Comparison of ENCODE assay signal across 8 cellular contexts in the genomic region with DNA sequence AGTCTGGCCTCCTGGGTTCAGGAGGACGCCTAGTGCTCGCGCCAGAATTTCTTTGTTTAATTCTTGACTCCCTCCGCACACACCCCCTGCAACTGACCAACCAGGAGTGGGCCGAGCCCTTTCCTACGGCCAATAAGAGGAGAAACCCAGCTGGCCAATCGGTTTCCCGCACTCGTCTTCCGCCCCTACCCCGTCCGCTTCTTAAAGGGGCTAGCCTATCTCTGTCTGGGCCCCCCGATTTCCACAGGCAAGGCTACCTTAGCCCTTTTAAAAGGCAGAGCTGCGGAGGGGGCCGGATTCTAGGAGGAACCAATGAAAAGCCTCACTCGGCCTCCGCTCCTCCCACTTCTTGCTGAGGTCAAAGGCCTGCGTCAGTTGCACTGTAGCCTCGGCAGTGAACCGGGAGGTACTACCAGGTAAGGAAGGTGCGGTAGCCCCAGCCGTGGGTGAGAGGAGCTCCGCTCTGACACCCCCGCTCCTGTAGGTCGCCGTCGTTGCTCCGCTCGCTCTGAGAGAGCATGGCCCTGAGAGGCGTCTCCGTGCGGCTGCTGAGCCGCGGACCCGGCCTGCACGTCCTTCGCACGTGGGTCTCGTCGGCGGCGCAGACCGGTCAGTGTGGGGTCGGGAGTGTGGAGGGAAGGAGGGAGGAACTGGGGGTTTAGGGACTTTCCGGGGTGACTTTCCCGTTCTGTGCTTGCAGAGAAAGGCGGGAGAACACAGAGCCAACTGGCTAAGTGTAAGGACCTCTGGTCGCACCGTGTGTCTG. TPM values are rescaled to one million over a fixed set of nuclear protein-coding genes. Genes with fewer than 3 reads are reported as not detected.
A peak's percentile ranks its signal among the peaks of the same experiment; 100 is the strongest.
DNase-seq lines count a peak whose midpoint lies in the region; ATAC-seq, FAIRE-seq and TF ChIP-seq lines count a peak whose summit lies in the region.

Gene GCDH (plus strand): TSS at position 374 of the 766 bp plus-strand sequence. CDS start 145 bp downstream, at position 519.

- peak within 1 kb of the TSS; percentile 90 for H3K27ac Mint-ChIP-seq in activated CD4-positive, alpha-beta T cell treated with anti-CD3 and anti-CD28 coated beads, Interleukin-2, amount 10 ng/mL, durations not matched to agents 24 days and 14 days

- DNase-seq in BE2C (peak; percentile 98), GM19239 (ENCODE audit: insufficient read length, low spot score) (peak; percentile 94), NCI-H526 treated with DMSO at 0.1 percent for 48 hours (lab: John Stamatoyannopoulos, UW) (peak; percentile 97), colonic mucosa (peak; percentile 98), kidney tubule cell (ENCODE audit: low spot score) (peak; percentile 99)
- peak; percentile 98 for DNase-seq in activated CD4-positive, alpha-beta T cell treated with anti-CD3 and anti-CD28 coated beads, Interleukin-2, amount 10 ng/mL, durations not matched to agents 24 days and 14 days
- peak; percentile 78 to 96 (median 90) for DNase-seq in stimulated activated CD4-positive, alpha-beta T cell treated with anti-CD3 and anti-CD28 coated beads, Interleukin-1b, Interleukin-23, amount 100 ng/mL, for 24 hours (ENCODE audit: low read depth in 4 of 4, low spot score in 1 of 4)

- no peaks in the 10 kb centered on the region for H3K9me3 Mint-ChIP-seq in activated CD4-positive, alpha-beta T cell treated with anti-CD3 and anti-CD28 coated beads, Interleukin-2, amount 10 ng/mL, durations not matched to agents 24 days and 14 days

- H3K36me3 ChIP-seq in BE2C (no peaks in the 10 kb centered on the region), colonic mucosa (no peaks in the 10 kb centered on the region)

- FAIRE-seq in GM19239 (lab: Jason Lieb, UNC), result peak; percentile 99

- H3K36me3 Mint-ChIP-seq in activated CD4-positive, alpha-beta T cell treated with anti-CD3 and anti-CD28 coated beads, Interleukin-2, amount 10 ng/mL, durations not matched to agents 24 days and 14 days (ENCODE audit: low read depth), result peaks cover 22% of the 10 kb centered on the region

- H3K4me3 ChIP-seq in BE2C (ENCODE audit: low read depth, low read length) (peak within 1 kb of the TSS; percentile 79), colonic mucosa (peak within 1 kb of the TSS; percentile 93)

- H3K4me1 ChIP-seq in BE2C, result no peaks in the 10 kb centered on the region; the same call in 1 of the 2 replicates
- peaks cover 6% of the 10 kb centered on the region for H3K4me1 ChIP-seq in colonic mucosa

- no peak within 1 kb of the TSS for H3K27ac ChIP-seq in colonic mucosa

- H3K9me3 ChIP-seq in BE2C, result no peaks in the 10 kb centered on the region
- H3K9me3 ChIP-seq in colonic mucosa, result no peaks in the 10 kb centered on the region

- peak; percentile 76 for ATAC-seq in HG03457 (IDR thresholded peaks at IDR 0.05; ENCODE audit: unreplicated experiment)

- H3K27me3 ChIP-seq in BE2C (peaks cover under 1% of the 10 kb centered on the region), colonic mucosa (no peaks in the 10 kb centered on the region)

- intact Hi-C loops in activated CD4-positive, alpha-beta T cell treated with anti-CD3 and anti-CD28 coated beads, Interleukin-2, amount 10 ng/mL, durations not matched to agents 24 days and 14 days (cut with micrococcal nuclease), result loop anchor here (1.0 to 2.0 kb wide), 3 partner anchors 28 to 66 kb away; partner anchors contain the start of genes FARSA, GADD45GIP1 and SYCE2
- intact Hi-C loops in colonic mucosa (cut with DNase I), result no loop called here

- no peak; the same call in 1 of the 2 replicates for TF ChIP-seq CTCF in BE2C (IDR thresholded peaks at IDR 0.05; ENCODE audit: low read depth, low read length)
- no peak for TF ChIP-seq CTCF in colonic mucosa (IDR thresholded peaks at IDR 0.05)

- H3K4me1 Mint-ChIP-seq in activated CD4-positive, alpha-beta T cell treated with anti-CD3 and anti-CD28 coated beads, Interleukin-2, amount 10 ng/mL, durations not matched to agents 24 days and 14 days, result peaks cover 24% of the 10 kb centered on the region

- peaks cover 7% of the 10 kb centered on the region for H3K27me3 Mint-ChIP-seq in activated CD4-positive, alpha-beta T cell treated with anti-CD3 and anti-CD28 coated beads, Interleukin-2, amount 10 ng/mL, durations not matched to agents 24 days and 14 days

- peak within 1 kb of the TSS; percentile 77 to 79 for H3K9ac ChIP-seq in colonic mucosa (ENCODE audit: low read depth in 2 of 2, low read length in 2 of 2)

- H3K4me3 Mint-ChIP-seq in activated CD4-positive, alpha-beta T cell treated with anti-CD3 and anti-CD28 coated beads, Interleukin-2, amount 10 ng/mL, durations not matched to agents 24 days and 14 days, result peak within 1 kb of the TSS; percentile 99

RNA-seq across cellular contexts. Expression of gene GCDH, which starts in this region (rescaled TPM):
- 80.9 TPM for polyA plus RNA-seq in BE2C (2012; ENCODE audit: insufficient read depth, insufficient read length, low read depth)
- 66.9 and 71.6 TPM in 2 replicates for total RNA-seq in activated CD4-positive, alpha-beta T cell treated with anti-CD3 and anti-CD28 coated beads, Interleukin-2, amount 10 ng/mL, durations not matched to agents 24 days and 14 days
- 10 to 100 TPM; 21.1 to 39.2 TPM for total RNA-seq in colonic mucosa
